ENCODE assay signal across 1 cellular context in genomic region chr17:44818508-44818907, GRCh38.
TF ChIP-seq lines count a peak whose summit lies in the region.

No MANE protein-coding gene starts in this region.

TF ChIP-seq in HEK293, 187 proteins besides CTCF, POLR2A, EP300 and RAD21 (continued from another document):
- peak; percentile 67 for TF ChIP-seq PRDM10 (tag by site-specific recombination; IDR thresholded peaks at IDR 0.05)
